ENCODE assay signal across 18 cellular contexts in the genomic region with DNA sequence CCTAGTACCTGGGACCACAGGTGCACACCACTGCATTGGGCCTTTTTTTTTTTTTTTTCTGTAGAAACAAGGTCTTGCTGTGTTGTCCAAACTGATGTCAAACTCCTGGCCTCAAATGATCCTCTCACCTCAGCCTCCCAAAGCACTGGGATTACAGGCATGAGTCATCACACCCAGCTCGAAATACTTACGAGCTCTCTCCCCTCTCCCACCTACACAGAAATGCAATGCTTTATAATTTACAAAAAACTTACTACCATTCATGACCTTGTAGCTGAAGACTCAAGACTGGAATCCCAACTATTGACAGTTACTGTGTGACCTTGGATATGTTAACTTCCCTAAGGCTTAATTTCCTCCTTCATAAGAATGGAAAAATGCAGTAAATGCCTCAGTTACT. TPM values are rescaled to one million over a fixed set of nuclear protein-coding genes. Genes with fewer than 3 reads are reported as not detected.
DNase-seq lines count a peak whose midpoint lies in the region; ATAC-seq and TF ChIP-seq lines count a peak whose summit lies in the region.
"Had no signal": no experiment of that assay in that cellular context is flagged by ENCODE, and none has a peak within 500 bp of the region (broad histone marks: within the 10 kb centered on the region; RNA-seq: fewer than 3 reads in every experiment).

No MANE protein-coding gene starts in this region.

- H3K27me3 Mint-ChIP-seq in chondrocyte (ENCODE audit: low read depth): no peaks in the 10 kb centered on the region

- TF ChIP-seq CTCF in NB4 (IDR thresholded peaks at IDR 0.05; ENCODE audit: low read depth, low read length) (no peak), chondrocyte (IDR thresholded peaks at IDR 0.05) (no peak), gastrocnemius medialis (IDR thresholded peaks at IDR 0.05 in 4 of 5, conservative IDR thresholded peaks at IDR 0.05 in 1 of 5) (no peak)

- H3K4me1 ChIP-seq in BLaER1 treated with 17β-estradiol and CSF1 and Interleukin-3, amounts not matched to agents 10 nM and 100 nM: peaks cover 60 to 92% (median 76%) of the 10 kb centered on the region in 10 experiments
- H3K4me1 ChIP-seq in gastrocnemius medialis: peaks cover 71 to 95% of the 10 kb centered on the region in 2 donors

- H3K36me3 Mint-ChIP-seq in chondrocyte (ENCODE audit: low read depth): no peaks in the 10 kb centered on the region

- H3K36me3 ChIP-seq in BLaER1 treated with 17β-estradiol and CSF1 and Interleukin-3, amounts not matched to agents 10 nM and 100 nM: peaks cover 0 to 14% (median 8%) of the 10 kb centered on the region in 11 experiments; a peak in 8 of 22 replicates
- no peaks in the 10 kb centered on the region for H3K36me3 ChIP-seq in gastrocnemius medialis

- no peaks in the 10 kb centered on the region for H3K9me3 Mint-ChIP-seq in chondrocyte (ENCODE audit: low read depth)

- ATAC-seq in GM19395 (IDR thresholded peaks at IDR 0.05; ENCODE audit: unreplicated experiment) (no peak), gastrocnemius medialis (no peak)
- ATAC-seq: A549 had no signal

- in situ Hi-C loops in gastrocnemius medialis (cut with MboI; ENCODE audit: low sequenced_read_pairs in 4 of 4): no loop called here

- H3K27ac Mint-ChIP-seq in chondrocyte (ENCODE audit: unreplicated experiment): no peak overlapping the region

- no peak for TF ChIP-seq POLR2A in NB4 (IDR thresholded peaks at IDR 0.05; ENCODE audit: extremely low read depth, insufficient read length)
- no peak for TF ChIP-seq POLR2A in gastrocnemius medialis (IDR thresholded peaks at IDR 0.05)

- H3K27me3 ChIP-seq in BLaER1 treated with 17β-estradiol and CSF1 and Interleukin-3, amounts not matched to agents 10 nM and 100 nM: no peaks in the 10 kb centered on the region
- H3K27me3 ChIP-seq in gastrocnemius medialis: no peaks in the 10 kb centered on the region
- H3K27me3 ChIP-seq: BLaER1 had no signal

- peak overlapping the region in 6 of 11 experiments; percentile 24 to 63 (median 50); a peak in 8 of 22 replicates for H3K4me2 ChIP-seq in BLaER1 treated with 17β-estradiol and CSF1 and Interleukin-3, amounts not matched to agents 10 nM and 100 nM
- H3K4me2 ChIP-seq: BLaER1, PC-9 had no signal

- H3K9me3 ChIP-seq in BLaER1 treated with 17β-estradiol and CSF1 and Interleukin-3, amounts not matched to agents 10 nM and 100 nM (replicated peaks in 1 of 11): 0 out of 22 replicates have a peak, but pooled peaks cover 0 to 5% (median 0%) of the 10 kb centered on the region in 11 experiments
- no peaks in the 10 kb centered on the region for H3K9me3 ChIP-seq in gastrocnemius medialis
- H3K9me3 ChIP-seq: A549, BLaER1 had no signal

- H3K4me3 ChIP-seq in BLaER1 treated with 17β-estradiol and CSF1 and Interleukin-3, amounts not matched to agents 10 nM and 100 nM: no peak overlapping the region
- no peak overlapping the region for H3K4me3 ChIP-seq in NB4 (ENCODE audit: low read depth, low read length)
- no peak overlapping the region for H3K4me3 ChIP-seq in gastrocnemius medialis
- H3K4me3 ChIP-seq: A549, BLaER1, PC-9 had no signal

- H3K9ac ChIP-seq in BLaER1 treated with 17β-estradiol and CSF1 and Interleukin-3, amounts not matched to agents 10 nM and 100 nM: no peak overlapping the region
- H3K9ac ChIP-seq: BLaER1 had no signal

- peaks cover 70 to 100% (median 97%) of the 10 kb centered on the region in 11 experiments for H4K20me1 ChIP-seq in BLaER1 treated with 17β-estradiol and CSF1 and Interleukin-3, amounts not matched to agents 10 nM and 100 nM

- H3K4me3 Mint-ChIP-seq in chondrocyte (ENCODE audit: unreplicated experiment): no peak overlapping the region

- DNase-seq in EH (ENCODE audit: low read depth) (peak; percentile 11), NB4 (ENCODE audit: low read depth) (peak; percentile 16), iris pigment epithelial cell (ENCODE audit: low read depth) (peak; percentile 63), chondrocyte (ENCODE audit: low spot score) (no peak), gastrocnemius medialis (no peak)
- DNase-seq: DMS79, KBM-7, MV-4-11, NCI-H1417, NCI-H187 treated with DMSO at 0.1 percent for 48 hours, NCI-H226, NCI-H524, NCI-H82, PC-9 had no signal

- peaks cover 73% of the 10 kb centered on the region for H3K4me1 Mint-ChIP-seq in chondrocyte (ENCODE audit: low read depth)

- intact Hi-C loops in gastrocnemius medialis (cut with DNase I; ENCODE audit: low total_unique reads): no loop called here

- no peak overlapping the region for H3K27ac ChIP-seq in BLaER1 treated with 17β-estradiol and CSF1 and Interleukin-3, amounts not matched to agents 10 nM and 100 nM
- H3K27ac ChIP-seq in gastrocnemius medialis: no peak overlapping the region
- H3K27ac ChIP-seq: A549, BLaER1, PC-9 had no signal

RNA-seq across cellular contexts. Expression of gene FOXJ3, which starts 18.7 kb away (rescaled TPM):
- total RNA-seq in chondrocyte (26.3 to 30.9 TPM (median 29.2 TPM) in 3 replicates), gastrocnemius medialis (10 to 100 TPM; 39.4 to 81.0 (median 56.3) TPM)

Comparison
In these comparisons a context has a peak if more than half of its experiments do, and no peak if none do; other contexts are left out.
1. DNase-seq: peak in EH (single experiment), NB4 (single experiment) and iris pigment epithelial cell (single experiment); none in chondrocyte (single experiment) and gastrocnemius medialis (0 of 2).